ENCODE assay signal across 8 cellular contexts in genomic region chr12:43338848-43339526, GRCh38.
DNase-seq lines count a peak whose midpoint lies in the region; ATAC-seq lines count a peak whose summit lies in the region.

No MANE protein-coding gene starts in this region.

- no peaks in the 10 kb centered on the region for H3K9me3 Mint-ChIP-seq in activated naive CD4-positive, alpha-beta T cell treated with anti-CD3 and anti-CD28 coated beads for 36 hours

- H3K4me3 Mint-ChIP-seq in activated naive CD4-positive, alpha-beta T cell treated with anti-CD3 and anti-CD28 coated beads for 36 hours, result no peak overlapping the region

- H3K36me3 Mint-ChIP-seq in activated naive CD4-positive, alpha-beta T cell treated with anti-CD3 and anti-CD28 coated beads for 36 hours (ENCODE audit: low read depth), result no peaks in the 10 kb centered on the region

- DNase-seq in G401 (ENCODE audit: low spot score), result peak; percentile 81
- DNase-seq in HT1080 (ENCODE audit: low read depth), result peak; percentile 80
- DNase-seq in SIG-M5 treated with dmso at 0.1 percent for 504 hours (lab: John Stamatoyannopoulos, UW; ENCODE audit: unreplicated experiment), result peak; percentile 91
- peak; percentile 45 for DNase-seq in glomerular endothelial cell (ENCODE audit: extremely low read depth, low read depth, low spot score)
- no peak for DNase-seq in activated naive CD4-positive, alpha-beta T cell treated with anti-CD3 and anti-CD28 coated beads for 36 hours
- no peak for DNase-seq in middle frontal gyrus (ENCODE audit: extremely low spot score, low spot score)

- H3K27ac Mint-ChIP-seq in activated naive CD4-positive, alpha-beta T cell treated with anti-CD3 and anti-CD28 coated beads for 36 hours, result no peak overlapping the region

- in situ Hi-C loops in G401 (cut with HindIII; ENCODE audit: low sequenced_read_pairs), result no loop called here

- CTCF ChIA-PET in activated naive CD4-positive, alpha-beta T cell treated with anti-CD3 and anti-CD28 coated beads for 36 hours (lab: Charles Lee), result no interaction called here

- H3K4me1 ChIP-seq in skeletal muscle satellite cell (ENCODE audit: control insufficient read depth, insufficient read depth, low read length), result peaks cover 35% of the 10 kb centered on the region

- H3K9ac ChIP-seq in skeletal muscle satellite cell (ENCODE audit: low read depth, low read length), result peak overlapping the region; percentile 24

- no peaks in the 10 kb centered on the region for H3K36me3 ChIP-seq in skeletal muscle satellite cell (ENCODE audit: insufficient read depth, low read length)

- intact Hi-C loops in activated naive CD4-positive, alpha-beta T cell treated with anti-CD3 and anti-CD28 coated beads for 36 hours (cut with micrococcal nuclease), result loop anchor here (5.0 kb wide), 1 partner anchor 752 kb away; the partner anchor contains the start of gene PRICKLE1

- H3K27me3 Mint-ChIP-seq in activated naive CD4-positive, alpha-beta T cell treated with anti-CD3 and anti-CD28 coated beads for 36 hours (ENCODE audit: low read depth), result peaks cover 2% of the 10 kb centered on the region

- peak; percentile 71 for ATAC-seq in GM21737 (IDR thresholded peaks at IDR 0.05; ENCODE audit: unreplicated experiment)

- peak overlapping the region; percentile 56 for H3K4me2 ChIP-seq in skeletal muscle satellite cell (ENCODE audit: low read length)

- H3K27me3 ChIP-seq in skeletal muscle satellite cell (ENCODE audit: control insufficient read depth, insufficient read depth, low read length), result no peaks in the 10 kb centered on the region

- no peak overlapping the region for H3K4me3 ChIP-seq in skeletal muscle satellite cell (ENCODE audit: low read length)

- no peaks in the 10 kb centered on the region for H3K4me1 Mint-ChIP-seq in activated naive CD4-positive, alpha-beta T cell treated with anti-CD3 and anti-CD28 coated beads for 36 hours (ENCODE audit: low read depth)

- H3K9me3 ChIP-seq in skeletal muscle satellite cell (replicated peaks; ENCODE audit: low read length), result no peaks in the 10 kb centered on the region

Comparison
In these comparisons a context has a peak if more than half of its experiments do, and no peak if none do; other contexts are left out.
1. DNase-seq: peak in G401 (single experiment), HT1080 (single experiment), SIG-M5 treated with dmso at 0.1 percent for 504 hours (single experiment) and glomerular endothelial cell (single experiment); none in activated naive CD4-positive, alpha-beta T cell treated with anti-CD3 and anti-CD28 coated beads for 36 hours (single experiment) and middle frontal gyrus (single experiment).